8 cellular contexts compared by ENCODE assay signal in genomic region chr12:57752668-57753000, GRCh38. TPM values are rescaled to one million over a fixed set of nuclear protein-coding genes. Genes with fewer than 3 reads are reported as not detected.
DNase-seq lines count a peak whose midpoint lies in the region; ATAC-seq and TF ChIP-seq lines count a peak whose summit lies in the region.

No MANE protein-coding gene starts in this region.

- H3K9me3 ChIP-seq in CD4-positive, alpha-beta T cell (ENCODE audit: control insufficient read depth, low read length), result no peaks in the 10 kb centered on the region
- H3K9me3 ChIP-seq in PC-9 (ENCODE audit: insufficient read depth, low read depth), result no peaks in the 10 kb centered on the region
- H3K9me3 ChIP-seq in endodermal cell (ENCODE audit: control insufficient read depth, low read length), result no peaks in the 10 kb centered on the region
- H3K9me3 ChIP-seq in osteoblast (ENCODE audit: low read depth, low read length), result no peaks in the 10 kb centered on the region

- H3K79me2 ChIP-seq in PC-9 (ENCODE audit: low read depth), result peaks cover 27% of the 10 kb centered on the region
- H3K79me2 ChIP-seq in osteoblast (ENCODE audit: insufficient read depth, low read length), result peaks cover 34% of the 10 kb centered on the region

- peak overlapping the region; percentile 73 for H3K27ac ChIP-seq in CD4-positive, alpha-beta T cell (ENCODE audit: low read depth, low read length)
- no peak overlapping the region for H3K27ac ChIP-seq in PC-9
- H3K27ac ChIP-seq in endodermal cell (ENCODE audit: low read depth, low read length), result no peak overlapping the region
- H3K27ac ChIP-seq in osteoblast (ENCODE audit: low read depth, low read length), result no peak overlapping the region

- H3K36me3 ChIP-seq in PC-9 (ENCODE audit: low read depth) (peaks cover 14% of the 10 kb centered on the region), endodermal cell (ENCODE audit: control insufficient read depth, insufficient read depth, low read length) (peaks cover 37% of the 10 kb centered on the region), osteoblast (ENCODE audit: insufficient read depth, low read length) (peaks cover 29% of the 10 kb centered on the region)

- ATAC-seq in CD4-positive, alpha-beta T cell (ENCODE audit: poor library complexity), result no peak
- no peak for ATAC-seq in GM18907 (IDR thresholded peaks at IDR 0.05; ENCODE audit: unreplicated experiment)

- H3K4me1 ChIP-seq in PC-9 (replicated peaks; ENCODE audit: insufficient read depth) (peaks cover 27% of the 10 kb centered on the region), endodermal cell (ENCODE audit: control insufficient read depth, insufficient read depth, low read length) (peaks cover 5% of the 10 kb centered on the region), osteoblast (ENCODE audit: insufficient read depth, low read length) (peaks cover 16% of the 10 kb centered on the region)

- H3K9ac ChIP-seq in endodermal cell (ENCODE audit: extremely low read depth, low read length, poor library complexity, severe bottlenecking), result no peak overlapping the region

- H2AFZ ChIP-seq in PC-9, result no peak overlapping the region
- peak overlapping the region; percentile 84 for H2AFZ ChIP-seq in osteoblast (ENCODE audit: low read length)

- TF ChIP-seq CTCF in CD4-positive, alpha-beta T cell (IDR thresholded peaks at IDR 0.05), result no peak
- TF ChIP-seq CTCF in PC-9 (conservative IDR thresholded peaks at IDR 0.05) (no peak), endodermal cell (conservative IDR thresholded peaks at IDR 0.05) (no peak), osteoblast (IDR thresholded peaks at IDR 0.05; ENCODE audit: extremely low read depth, low read depth, low read length) (no peak)

- peak overlapping the region; percentile 89 for H3K4me3 Mint-ChIP-seq in CD4-positive, alpha-beta T cell
- peak overlapping the region; percentile 96 for H3K4me3 Mint-ChIP-seq in endodermal cell

- H3K4me3 ChIP-seq in PC-9, result peak overlapping the region; percentile 51
- H3K4me3 ChIP-seq in endodermal cell (ENCODE audit: low read length), result peak overlapping the region; percentile 76
- H3K4me3 ChIP-seq in osteoblast (ENCODE audit: insufficient read depth, low read length), result peak overlapping the region; percentile 85

- H3K27me3 Mint-ChIP-seq in CD4-positive, alpha-beta T cell, result no peaks in the 10 kb centered on the region
- H3K27me3 Mint-ChIP-seq in endodermal cell (ENCODE audit: insufficient read depth), result peaks cover 36% of the 10 kb centered on the region

- CTCF ChIA-PET in CD4-positive, alpha-beta T cell (lab: Charles Lee), result no interaction called here
- CTCF ChIA-PET in PC-9 (lab: Charles Lee), result no interaction called here

- intact Hi-C loops in CD4-positive, alpha-beta T cell (cut with DNase I, micrococcal nuclease), result loop anchor here (1.0 to 5.0 kb wide), 4 partner anchors 11 to 275 kb away; partner anchors contain the start of genes ARHGAP9 (in 1 of the 2), CTDSP2 (in 1 of the 2), DDIT3 (in 1 of the 2) and MBD6 (in 1 of the 2)
- intact Hi-C loops in PC-9 (cut with micrococcal nuclease; ENCODE audit: unreplicated experiment), result loop anchor here (2.0 kb wide), 1 partner anchor 230 kb away; the partner anchor contains the start of gene MBD6

- peaks cover 29% of the 10 kb centered on the region; the same call in 1 of the 2 replicates for H3F3A ChIP-seq in PC-9 (ENCODE audit: insufficient read depth, low read depth)

- H3K9me2 ChIP-seq in PC-9 (ENCODE audit: insufficient read depth), result no peaks in the 10 kb centered on the region

- peaks cover 59% of the 10 kb centered on the region for H3K4me1 Mint-ChIP-seq in CD4-positive, alpha-beta T cell (ENCODE audit: low read depth)
- H3K4me1 Mint-ChIP-seq in endodermal cell, result peaks cover 37% of the 10 kb centered on the region

- BruUV-seq in PC-9 (replicated peaks; lab: Mats Ljungman, UMichigan), result no TSS peak

- H3K9me3 Mint-ChIP-seq in CD4-positive, alpha-beta T cell, result no peaks in the 10 kb centered on the region
- no peaks in the 10 kb centered on the region for H3K9me3 Mint-ChIP-seq in endodermal cell

- peak overlapping the region; percentile 87 for H3K27ac Mint-ChIP-seq in CD4-positive, alpha-beta T cell
- H3K27ac Mint-ChIP-seq in endodermal cell, result peak overlapping the region; percentile 46

- H3K36me3 Mint-ChIP-seq in CD4-positive, alpha-beta T cell (ENCODE audit: low read depth), result peaks cover 51% of the 10 kb centered on the region
- H3K36me3 Mint-ChIP-seq in endodermal cell (ENCODE audit: low read depth), result peaks cover 39% of the 10 kb centered on the region

- DNase-seq in CD4-positive, alpha-beta T cell, result no peak
- no peak for DNase-seq in PC-9
- DNase-seq in endodermal cell, result no peak
- no peak for DNase-seq in osteoblast (ENCODE audit: insufficient read length, low spot score, missing footprints)
- DNase-seq in epidermal melanocyte (ENCODE audit: insufficient read length, low spot score), result no peak
- DNase-seq in DMS79 treated with DMSO at 0.1 percent for 48 hours (lab: John Stamatoyannopoulos, UW), result no peak
- DNase-seq in DMS114 treated with DMSO at 0.1 percent for 48 hours (lab: John Stamatoyannopoulos, UW; ENCODE audit: unreplicated experiment), result no peak

- POLR2A ChIA-PET in CD4-positive, alpha-beta T cell (lab: Charles Lee), result interaction anchor here (1.0 to 1.2 kb wide), 5 partner anchors 11 to 32 kb away, joined by 3 to 9 read pairs (median 3); partner anchors contain the start of genes CYP27B1, EEF1AKMT3 and METTL1
- POLR2A ChIA-PET in PC-9 (lab: Charles Lee; ENCODE audit: unreplicated experiment), result no interaction called here

- WGBS in endodermal cell (ENCODE audit: insufficient coverage in 1 of 2, insufficient read length in 1 of 2), 2 experiments, result 1 to 17% methylated on average over 1 to 4 of the region's 5 CpGs

- H3K4me2 ChIP-seq in PC-9 (peak overlapping the region; percentile 74), osteoblast (ENCODE audit: insufficient read depth, low read length) (peak overlapping the region; percentile 85)

- H4K20me1 ChIP-seq in PC-9 (ENCODE audit: insufficient read depth), result no peaks in the 10 kb centered on the region
- H4K20me1 ChIP-seq in osteoblast (ENCODE audit: insufficient read depth, low read length), result no peaks in the 10 kb centered on the region

- H3K27me3 ChIP-seq in CD4-positive, alpha-beta T cell (ENCODE audit: control insufficient read depth, insufficient read depth, low read length), result no peaks in the 10 kb centered on the region
- no peaks in the 10 kb centered on the region for H3K27me3 ChIP-seq in PC-9 (ENCODE audit: insufficient read depth, low read depth)
- H3K27me3 ChIP-seq in endodermal cell (ENCODE audit: control insufficient read depth, insufficient read depth, low read length, poor library complexity, severe bottlenecking), result peaks cover 33% of the 10 kb centered on the region
- H3K27me3 ChIP-seq in osteoblast (ENCODE audit: insufficient read depth, low read length), result peaks cover 39% of the 10 kb centered on the region

RNA-seq across cellular contexts. Expression of gene CDK4, which starts 0.5 kb away (rescaled TPM):
- 10 to 100 TPM in 1 of 2 experiments, 1 to 10 TPM in 1; 8.7 to 10.8 TPM for total RNA-seq in CD4-positive, alpha-beta T cell
- 156 and 194 TPM in 2 replicates for total RNA-seq in PC-9 (2021)
- total RNA-seq in endodermal cell, result 100 to 1,000 TPM; 144 to 186 TPM
- polyA plus RNA-seq in endodermal cell (2013, experiment 1 of 2), result 157 TPM
- 137 TPM for polyA plus RNA-seq in endodermal cell (2013, experiment 2 of 2)
- total RNA-seq in osteoblast, result 275 and 293 TPM in 2 replicates

RNA-seq across cellular contexts. Expression of gene MARCHF9, which starts 2.3 kb away (rescaled TPM):
- 10 to 100 TPM; 39.9 to 40.8 TPM for total RNA-seq in CD4-positive, alpha-beta T cell
- total RNA-seq in PC-9 (2021) (18.9 and 21.2 TPM in 2 replicates), endodermal cell (10 to 100 TPM; 13.6 to 15.8 TPM), osteoblast (0.59 and 0.72 TPM in 2 replicates)
- polyA plus RNA-seq in endodermal cell (2013, experiment 1 of 2), result 10.2 TPM
- 7.9 TPM for polyA plus RNA-seq in endodermal cell (2013, experiment 2 of 2)

RNA-seq across cellular contexts. Expression of gene TSPAN31, which starts 7.8 kb away (rescaled TPM):
- total RNA-seq in CD4-positive, alpha-beta T cell, result 10 to 100 TPM; 10.3 to 10.7 TPM
- total RNA-seq in PC-9 (2021) (18.2 and 22.5 TPM in 2 replicates), endodermal cell (10 to 100 TPM; 21.7 to 27.8 TPM), osteoblast (37.4 and 41.6 TPM in 2 replicates)
- 36.0 TPM for polyA plus RNA-seq in endodermal cell (2013, experiment 1 of 2)
- polyA plus RNA-seq in endodermal cell (2013, experiment 2 of 2), result 29.0 TPM

RNA-seq across cellular contexts. Expression of gene AGAP2, which starts 14.1 kb away (rescaled TPM):
- 10 to 100 TPM; 21.0 to 21.2 TPM for total RNA-seq in CD4-positive, alpha-beta T cell
- total RNA-seq in PC-9 (2021), result 0.40 and 0.50 TPM in 2 replicates
- total RNA-seq in endodermal cell, result under 1 TPM in 1 of 2 donors, not detected in 1; 0.44 TPM
- 4.9 TPM for polyA plus RNA-seq in endodermal cell (2013, experiment 1 of 2)
- polyA plus RNA-seq in endodermal cell (2013, experiment 2 of 2), result 3.9 TPM
- 0.29 and 0.72 TPM in 2 replicates for total RNA-seq in osteoblast

RNA-seq across cellular contexts. Expression of gene CYP27B1, which starts 14.2 kb away (rescaled TPM):
- 1 to 10 TPM; 1.0 to 1.4 TPM for total RNA-seq in CD4-positive, alpha-beta T cell
- 1.6 and 1.8 TPM in 2 replicates for total RNA-seq in PC-9 (2021)
- 1 to 10 TPM; 2.4 to 3.1 TPM for total RNA-seq in endodermal cell
- 0.57 TPM for polyA plus RNA-seq in endodermal cell (2013, experiment 1 of 2)
- 0.58 TPM for polyA plus RNA-seq in endodermal cell (2013, experiment 2 of 2)
- total RNA-seq in osteoblast, result 0.29 and 0.36 TPM in 2 replicates

Comparison
In these comparisons a context has a peak if more than half of its experiments do, and no peak if none do; other contexts are left out.
1. RNA of gene CDK4, which starts 0.5 kb away (total RNA-seq): 275 to 293 TPM in osteoblast, 144 to 186 TPM in endodermal cell and 156 to 194 TPM in PC-9; 8.7 to 10.8 TPM in CD4-positive, alpha-beta T cell; every median in the first group is over 10 times any median in the second.
2. Peak in every context shown above with its lines, with median percentiles within 50 percentile points of each other: H3K4me3 ChIP-seq.